In genomic region chr11:118757881-118758399, GRCh38 we compare ENCODE assay signal across 18 cellular contexts. TPM values are rescaled to one million over a fixed set of nuclear protein-coding genes. Genes with fewer than 3 reads are reported as not detected.
DNase-seq lines count a peak whose midpoint lies in the region; ATAC-seq and TF ChIP-seq lines count a peak whose summit lies in the region.
"Had no signal": no experiment of that assay in that cellular context is flagged by ENCODE, and none has a peak within 500 bp of the region (broad histone marks: within the 10 kb centered on the region; RNA-seq: fewer than 3 reads in every experiment).

No MANE protein-coding gene starts in this region.

- H3K9me3 ChIP-seq in CD8-positive, alpha-beta T cell (ENCODE audit: low read length): no peaks in the 10 kb centered on the region
- no peaks in the 10 kb centered on the region for H3K9me3 ChIP-seq in aorta (ENCODE audit: control insufficient read depth, low read length)
- H3K9me3 ChIP-seq: upper lobe of left lung had no signal

- DNase-seq in CD8-positive, alpha-beta T cell: no peak
- peak; percentile 72 for DNase-seq in globus pallidus (ENCODE audit: low spot score)
- no peak for DNase-seq in progenitor cell of endocrine pancreas (ENCODE audit: low spot score, unreplicated experiment)
- DNase-seq in DMS79 treated with DMSO at 0.1 percent for 48 hours (lab: John Stamatoyannopoulos, UW): no peak
- DNase-seq in activated CD4-positive, alpha-beta T cell treated with anti-CD3 and anti-CD28 coated beads for 4 hours: no peak
- DNase-seq in aorta: no peak
- DNase-seq: activated CD4-positive, alpha-beta T cell treated with anti-CD3 and anti-CD28 coated beads for 48 hours; activated naive CD8-positive, alpha-beta T cell treated with anti-CD3 and anti-CD28 coated beads, Interleukin-2, amount 10 ng/mL, durations not matched to agents 7 days and 5 days; left cardiac atrium; NCI-H1105 treated with DMSO at 0.1 percent for 48 hours; NCI-H524 treated with DMSO at 0.1 percent for 48 hours; right cardiac atrium; stimulated activated CD4-positive, alpha-beta T cell treated with anti-CD3 and anti-CD28 coated beads, Interleukin-15, amount 100 ng/mL, for 24 hours; upper lobe of left lung had no signal

- H3K36me3 ChIP-seq in CD8-positive, alpha-beta T cell (ENCODE audit: insufficient read depth, low read length): peaks cover 78% of the 10 kb centered on the region
- peaks cover 4 to 5% of the 10 kb centered on the region in 2 donors for H3K36me3 ChIP-seq in aorta (ENCODE audit: control insufficient read depth in 1 of 2, insufficient read depth in 2 of 2, low read length in 1 of 2)

- no peaks in the 10 kb centered on the region for H3K4me1 ChIP-seq in CD8-positive, alpha-beta T cell (ENCODE audit: insufficient read depth, low read length)
- no peaks in the 10 kb centered on the region for H3K4me1 ChIP-seq in aorta (ENCODE audit: control insufficient read depth in 1 of 2, insufficient read depth in 2 of 2, low read length in 2 of 2)
- H3K4me1 ChIP-seq: neural progenitor cell, upper lobe of left lung had no signal

- H3K27ac Mint-ChIP-seq in CD8-positive, alpha-beta T cell: peak overlapping the region; percentile 33
- peak overlapping the region; percentile 45 to 68 (median 53) for H3K27ac Mint-ChIP-seq in IgD-negative memory B cell
- H3K27ac Mint-ChIP-seq in progenitor cell of endocrine pancreas: peak overlapping the region; percentile 90
- H3K27ac Mint-ChIP-seq: activated naive CD8-positive, alpha-beta T cell treated with anti-CD3 and anti-CD28 coated beads, Interleukin-2, amount 10 ng/mL, durations not matched to agents 7 days and 5 days; dendritic cell treated with granulocyte-macrophage colony-stimulating factor and Interleukin-4, amounts not matched to agents 40 ng/mL and 50 ng/mL, for 4 days; neural progenitor cell had no signal

- H3K4me3 Mint-ChIP-seq in CD8-positive, alpha-beta T cell: no peak overlapping the region
- H3K4me3 Mint-ChIP-seq in IgD-negative memory B cell: no peak overlapping the region
- no peak overlapping the region for H3K4me3 Mint-ChIP-seq in progenitor cell of endocrine pancreas (ENCODE audit: low read depth)
- H3K4me3 Mint-ChIP-seq: activated naive CD8-positive, alpha-beta T cell treated with anti-CD3 and anti-CD28 coated beads, Interleukin-2, amount 10 ng/mL, durations not matched to agents 7 days and 5 days; dendritic cell treated with granulocyte-macrophage colony-stimulating factor and Interleukin-4, amounts not matched to agents 40 ng/mL and 50 ng/mL, for 4 days; neural progenitor cell had no signal

- intact Hi-C loops in CD8-positive, alpha-beta T cell (cut with DNase I, micrococcal nuclease): no loop called here
- intact Hi-C loops in aorta (cut with DNase I): no loop called here

- POLR2A ChIA-PET in CD8-positive, alpha-beta T cell (lab: Charles Lee): interaction anchor here (0.6 kb wide), 1 partner anchor 13 kb away, joined by 4 read pairs; no protein-coding TSS in a partner anchor

- ATAC-seq in CD8-positive, alpha-beta T cell: no peak
- ATAC-seq in HG02763 (IDR thresholded peaks at IDR 0.05; ENCODE audit: unreplicated experiment): no peak
- ATAC-seq in aorta (ENCODE audit: low FRiP score): no peak
- ATAC-seq: left cardiac atrium, right cardiac atrium had no signal

- no peaks in the 10 kb centered on the region for H3K9me3 Mint-ChIP-seq in CD8-positive, alpha-beta T cell
- H3K9me3 Mint-ChIP-seq in IgD-negative memory B cell (no peaks in the 10 kb centered on the region), progenitor cell of endocrine pancreas (ENCODE audit: low read depth) (no peaks in the 10 kb centered on the region)
- H3K9me3 Mint-ChIP-seq: activated naive CD8-positive, alpha-beta T cell treated with anti-CD3 and anti-CD28 coated beads, Interleukin-2, amount 10 ng/mL, durations not matched to agents 7 days and 5 days; dendritic cell treated with granulocyte-macrophage colony-stimulating factor and Interleukin-4, amounts not matched to agents 40 ng/mL and 50 ng/mL, for 4 days; neural progenitor cell had no signal

- H3K27me3 Mint-ChIP-seq in CD8-positive, alpha-beta T cell (ENCODE audit: low read depth): no peaks in the 10 kb centered on the region
- H3K27me3 Mint-ChIP-seq in IgD-negative memory B cell (no peaks in the 10 kb centered on the region), progenitor cell of endocrine pancreas (no peaks in the 10 kb centered on the region)
- H3K27me3 Mint-ChIP-seq: activated naive CD8-positive, alpha-beta T cell treated with anti-CD3 and anti-CD28 coated beads, Interleukin-2, amount 10 ng/mL, durations not matched to agents 7 days and 5 days; dendritic cell treated with granulocyte-macrophage colony-stimulating factor and Interleukin-4, amounts not matched to agents 40 ng/mL and 50 ng/mL, for 4 days had no signal

- 69 to 71% methylated on average over 4 of the region's 4 CpGs for WGBS in aorta, 2 donors

- H3K27ac ChIP-seq in CD8-positive, alpha-beta T cell (ENCODE audit: low read depth, low read length): no peak overlapping the region
- H3K27ac ChIP-seq in aorta (ENCODE audit: low read depth in 1 of 2, low read length in 2 of 2): no peak overlapping the region
- H3K27ac ChIP-seq: neural progenitor cell, upper lobe of left lung had no signal

- H3K27me3 ChIP-seq in CD8-positive, alpha-beta T cell (ENCODE audit: insufficient read depth, low read length): no peaks in the 10 kb centered on the region
- H3K27me3 ChIP-seq in aorta (ENCODE audit: control insufficient read depth in 1 of 2, insufficient read depth in 2 of 2, low read length in 1 of 2): no peaks in the 10 kb centered on the region
- H3K27me3 ChIP-seq: neural progenitor cell, upper lobe of left lung had no signal

- no peak for TF ChIP-seq CTCF in CD8-positive, alpha-beta T cell (IDR thresholded peaks at IDR 0.05)
- no peak for TF ChIP-seq CTCF in progenitor cell of endocrine pancreas (IDR thresholded peaks at IDR 0.05; ENCODE audit: unreplicated experiment)

- H3K4me3 ChIP-seq in CD8-positive, alpha-beta T cell (ENCODE audit: low read depth, low read length): no peak overlapping the region
- H3K4me3 ChIP-seq in aorta (ENCODE audit: low read length in 2 of 2): no peak overlapping the region
- H3K4me3 ChIP-seq: neural progenitor cell, upper lobe of left lung had no signal

- H3K4me1 Mint-ChIP-seq in CD8-positive, alpha-beta T cell (ENCODE audit: low read depth): peaks cover 16% of the 10 kb centered on the region
- peaks cover 0 to 2% (median under 1%) of the 10 kb centered on the region in 3 donors for H3K4me1 Mint-ChIP-seq in IgD-negative memory B cell
- H3K4me1 Mint-ChIP-seq in progenitor cell of endocrine pancreas (ENCODE audit: low read depth): no peaks in the 10 kb centered on the region
- H3K4me1 Mint-ChIP-seq: neural progenitor cell had no signal

- H3K36me3 Mint-ChIP-seq in CD8-positive, alpha-beta T cell: peaks cover 89% of the 10 kb centered on the region
- peaks cover 1% of the 10 kb centered on the region for H3K36me3 Mint-ChIP-seq in IgD-negative memory B cell
- peaks cover 38% of the 10 kb centered on the region for H3K36me3 Mint-ChIP-seq in progenitor cell of endocrine pancreas (ENCODE audit: insufficient read depth)

- CTCF ChIA-PET in CD8-positive, alpha-beta T cell (lab: Charles Lee): interaction anchor here (1.1 to 2.2 kb wide), 3 partner anchors 64 to 153 kb away, joined by 3 to 8 read pairs (median 3); no protein-coding TSS in a partner anchor

RNA-seq across cellular contexts. Expression of gene DDX6, which starts 33.0 kb away (rescaled TPM):
- total RNA-seq in CD8-positive, alpha-beta T cell: 100 to 1,000 TPM; 409 TPM
- 81.9 TPM for polyA plus RNA-seq in IgD-negative memory B cell
- total RNA-seq in progenitor cell of endocrine pancreas: 181 and 188 TPM in 2 replicates
- total RNA-seq in aorta: 100 to 1,000 TPM; 105 to 128 TPM
- polyA plus RNA-seq in aorta: 10 to 100 TPM; 20.3 to 27.8 TPM

Comparison
In these comparisons a context has a peak if more than half of its experiments do, and no peak if none do; other contexts are left out.
1. H3K27ac Mint-ChIP-seq: peak in every context shown above with its lines; median percentile 90 in progenitor cell of endocrine pancreas; 53 in IgD-negative memory B cell; 33 in CD8-positive, alpha-beta T cell.